20 cellular contexts compared by ENCODE assay signal in genomic region chr15:42141795-42142667, GRCh38. TPM values are rescaled to one million over a fixed set of nuclear protein-coding genes. Genes with fewer than 3 reads are reported as not detected.
"Had no signal": no experiment of that assay in that cellular context is flagged by ENCODE, and none has a peak within 500 bp of the region (broad histone marks: within the 10 kb centered on the region; RNA-seq: fewer than 3 reads in every experiment).

No MANE protein-coding gene starts in this region.

- H3K9me2 ChIP-seq: SK-N-SH had no signal

- H3K27ac ChIP-seq: brain microvascular endothelial cell, gastrocnemius medialis, left ventricle myocardium inferior, pancreas, right lobe of liver had no signal

- H3K36me3 ChIP-seq: brain microvascular endothelial cell, gastrocnemius medialis, left ventricle myocardium inferior, pancreas, right lobe of liver had no signal

- H3K4me3 Mint-ChIP-seq: activated naive CD8-positive, alpha-beta T cell treated with anti-CD3 and anti-CD28 coated beads, Interleukin-2, amount 50 U/mL, for 24 hours; central memory CD8-positive, alpha-beta T cell; naive B cell; stimulated activated memory B cell treated with anti-CD40 and anti-IgM and Interleukin-4, amounts not matched to agents 10 μg/mL and 1 μg/mL and 100 μg/mL, for 72 hours; T-cell had no signal

- ATAC-seq: activated naive CD8-positive, alpha-beta T cell treated with anti-CD3 and anti-CD28 coated beads, Interleukin-2, amount 50 U/mL, for 24 hours; gastrocnemius medialis; pancreas; right lobe of liver; stimulated activated memory B cell treated with anti-CD40 and anti-IgM and Interleukin-4, amounts not matched to agents 10 μg/mL and 1 μg/mL and 100 μg/mL, for 72 hours; T-cell had no signal

- H3K4me1 ChIP-seq: gastrocnemius medialis, left ventricle myocardium inferior, pancreas, right lobe of liver had no signal

- H3K9ac ChIP-seq: SK-N-SH had no signal

- H3K27ac Mint-ChIP-seq: activated naive CD8-positive, alpha-beta T cell treated with anti-CD3 and anti-CD28 coated beads, Interleukin-2, amount 50 U/mL, for 24 hours; naive B cell; stimulated activated memory B cell treated with anti-CD40 and anti-IgM and Interleukin-4, amounts not matched to agents 10 μg/mL and 1 μg/mL and 100 μg/mL, for 72 hours; T-cell had no signal

- H3K27me3 ChIP-seq: gastrocnemius medialis, pancreas, right lobe of liver had no signal

- H3K4me1 Mint-ChIP-seq: activated naive CD8-positive, alpha-beta T cell treated with anti-CD3 and anti-CD28 coated beads, Interleukin-2, amount 50 U/mL, for 24 hours; central memory CD8-positive, alpha-beta T cell; stimulated activated memory B cell treated with anti-CD40 and anti-IgM and Interleukin-4, amounts not matched to agents 10 μg/mL and 1 μg/mL and 100 μg/mL, for 72 hours had no signal

- DNase-seq: activated CD4-positive, alpha-beta T cell treated with anti-CD3 and anti-CD28 coated beads, Interleukin-2, amount 50 U/mL, for 1 hour; activated CD4-positive, CD25-positive, alpha-beta regulatory T cell; activated naive CD8-positive, alpha-beta T cell treated with anti-CD3 and anti-CD28 coated beads, Interleukin-2, amount 50 U/mL, for 24 hours; anterior cingulate cortex; brain microvascular endothelial cell; cortex of kidney; effector CD4-positive, alpha-beta T cell; kidney glomerular epithelial cell; left ventricle myocardium inferior; naive B cell; SK-N-SH; stimulated activated CD4-positive, alpha-beta T cell treated with anti-CD3 and anti-CD28 coated beads, Interleukin-4, amount 100 ng/mL, for 4 hours; T-cell; T-helper 9 cell had no signal

- H3K9me3 Mint-ChIP-seq: activated naive CD8-positive, alpha-beta T cell treated with anti-CD3 and anti-CD28 coated beads, Interleukin-2, amount 50 U/mL, for 24 hours; central memory CD8-positive, alpha-beta T cell; stimulated activated memory B cell treated with anti-CD40 and anti-IgM and Interleukin-4, amounts not matched to agents 10 μg/mL and 1 μg/mL and 100 μg/mL, for 72 hours; T-cell had no signal

- H3K4me3 ChIP-seq: gastrocnemius medialis, left ventricle myocardium inferior, pancreas, right lobe of liver had no signal

- H3K4me2 ChIP-seq: SK-N-SH had no signal

- H3K9me3 ChIP-seq: gastrocnemius medialis, left ventricle myocardium inferior, pancreas, right lobe of liver, SK-N-SH had no signal

- H3K36me3 Mint-ChIP-seq: naive B cell; stimulated activated memory B cell treated with anti-CD40 and anti-IgM and Interleukin-4, amounts not matched to agents 10 μg/mL and 1 μg/mL and 100 μg/mL, for 72 hours; T-cell had no signal

RNA-seq across cellular contexts. Expression of gene PLA2G4F, which starts 14.4 kb away (rescaled TPM):
- total RNA-seq: mononuclear cell, right lobe of liver had no signal

RNA-seq across cellular contexts. Expression of gene PLA2G4D, which starts 47.7 kb away (rescaled TPM):
- total RNA-seq: left ventricle myocardium inferior, mononuclear cell, right lobe of liver, T-cell had no signal
